ENCODE assay signal across 14 cellular contexts in genomic region chr16:23751053-23751452, GRCh38. TPM values are rescaled to one million over a fixed set of nuclear protein-coding genes. Genes with fewer than 3 reads are reported as not detected.
"Had no signal": no experiment of that assay in that cellular context is flagged by ENCODE, and none has a peak within 500 bp of the region (broad histone marks: within the 10 kb centered on the region; RNA-seq: fewer than 3 reads in every experiment).

No MANE protein-coding gene starts in this region.

RNA-seq across cellular contexts. Expression of gene CHP2, which starts 3.8 kb away (rescaled TPM):
- total RNA-seq: activated B cell treated with CpG ODN at 0.5 μM for 24 hours; activated CD4-positive, alpha-beta memory T cell treated with anti-CD3 and anti-CD28 coated beads for 36 hours; activated CD4-positive, alpha-beta memory T cell treated with anti-CD3 and anti-CD28 coated beads, Interleukin-2, amount 10 ng/mL, durations not matched to agents 7 days and 5 days; activated CD4-positive, alpha-beta T cell treated with anti-CD3 and anti-CD28 coated beads for 36 hours; activated CD4-positive, alpha-beta T cell treated with anti-CD3 and anti-CD28 coated beads, Interleukin-2, amount 10 ng/mL, durations not matched to agents 24 days and 14 days; activated CD4-positive, alpha-beta T cell treated with anti-CD3 and anti-CD28 coated beads, Interleukin-2, amount 10 ng/mL, durations not matched to agents 7 days and 5 days; activated CD8-positive, alpha-beta memory T cell treated with anti-CD3 and anti-CD28 coated beads for 36 hours; activated CD8-positive, alpha-beta memory T cell treated with anti-CD3 and anti-CD28 coated beads, Interleukin-2, amount 10 ng/mL, durations not matched to agents 7 days and 5 days; activated CD8-positive, alpha-beta T cell treated with anti-CD3 and anti-CD28 coated beads for 36 hours; activated CD8-positive, alpha-beta T cell treated with anti-CD3 and anti-CD28 coated beads, Interleukin-2, amount 10 ng/mL, durations not matched to agents 7 days and 5 days; T-cell; T-helper 1 cell treated with Interleukin-12 subunit alpha and Interleukin-12 subunit beta and Interleukin-4 antibody, amounts not matched to agents 30 ng/mL and 1 ng/mL, for 36 hours; T-helper 17 cell; T-helper 2 cell treated with Interferon-gamma antibody and Interleukin-4, amounts not matched to agents 100 ng/mL and 5 ng/mL, for 36 hours had no signal

RNA-seq across cellular contexts. Expression of gene ERN2, which starts 38.0 kb away (rescaled TPM):
- total RNA-seq: activated B cell treated with CpG ODN at 0.5 μM for 24 hours; activated CD4-positive, alpha-beta memory T cell treated with anti-CD3 and anti-CD28 coated beads for 36 hours; activated CD4-positive, alpha-beta memory T cell treated with anti-CD3 and anti-CD28 coated beads, Interleukin-2, amount 10 ng/mL, durations not matched to agents 7 days and 5 days; activated CD4-positive, alpha-beta T cell treated with anti-CD3 and anti-CD28 coated beads for 36 hours; activated CD4-positive, alpha-beta T cell treated with anti-CD3 and anti-CD28 coated beads, Interleukin-2, amount 10 ng/mL, durations not matched to agents 24 days and 14 days; activated CD4-positive, alpha-beta T cell treated with anti-CD3 and anti-CD28 coated beads, Interleukin-2, amount 10 ng/mL, durations not matched to agents 7 days and 5 days; activated CD8-positive, alpha-beta memory T cell treated with anti-CD3 and anti-CD28 coated beads for 36 hours; activated CD8-positive, alpha-beta memory T cell treated with anti-CD3 and anti-CD28 coated beads, Interleukin-2, amount 10 ng/mL, durations not matched to agents 7 days and 5 days; activated CD8-positive, alpha-beta T cell treated with anti-CD3 and anti-CD28 coated beads for 36 hours; activated CD8-positive, alpha-beta T cell treated with anti-CD3 and anti-CD28 coated beads, Interleukin-2, amount 10 ng/mL, durations not matched to agents 7 days and 5 days; T-helper 1 cell treated with Interleukin-12 subunit alpha and Interleukin-12 subunit beta and Interleukin-4 antibody, amounts not matched to agents 30 ng/mL and 1 ng/mL, for 36 hours; T-helper 17 cell; T-helper 2 cell treated with Interferon-gamma antibody and Interleukin-4, amounts not matched to agents 100 ng/mL and 5 ng/mL, for 36 hours had no signal
